Comparison of ENCODE assay signal across 31 cellular contexts in genomic region chr17:66644311-66644710, GRCh38.
A peak's percentile ranks its signal among the peaks of the same experiment; 100 is the strongest.
DNase-seq lines count a peak whose midpoint lies in the region; ATAC-seq and TF ChIP-seq lines count a peak whose summit lies in the region.
"Had no signal": no experiment of that assay in that cellular context is flagged by ENCODE, and none has a peak within 500 bp of the region (broad histone marks: within the 10 kb centered on the region; RNA-seq: fewer than 3 reads in every experiment).

No MANE protein-coding gene starts in this region.

- no peak for ATAC-seq in GM19395 (IDR thresholded peaks at IDR 0.05; ENCODE audit: unreplicated experiment)
- no peak for ATAC-seq in HG03520 (IDR thresholded peaks at IDR 0.05; ENCODE audit: unreplicated experiment)
- ATAC-seq: activated CD4-positive, alpha-beta T cell treated with anti-CD3 and anti-CD28 coated beads for 36 hours; foreskin keratinocyte; mucosa of descending colon; T-helper 17 cell had no signal

- peak overlapping the region in 1 of 2 donors; percentile 29 for H3K27ac ChIP-seq in coronary artery
- H3K27ac ChIP-seq: adrenal gland, foreskin keratinocyte, neural progenitor cell, SK-N-MC had no signal

- peaks cover 18% of the 10 kb centered on the region for H3K4me1 Mint-ChIP-seq in osteocyte (ENCODE audit: unreplicated experiment)

- TF ChIP-seq CTCF in fibroblast of the aortic adventitia (IDR thresholded peaks at IDR 0.05; ENCODE audit: insufficient read depth, low read length) (no peak), osteocyte (IDR thresholded peaks at IDR 0.05) (no peak), coronary artery (IDR thresholded peaks at IDR 0.05) (no peak)

- H3K9me3 Mint-ChIP-seq in osteocyte (ENCODE audit: unreplicated experiment) = no peaks in the 10 kb centered on the region
- H3K9me3 Mint-ChIP-seq: CD4-positive, alpha-beta T cell; central memory CD8-positive, alpha-beta T cell; neural progenitor cell had no signal

- DNase-seq in astrocyte of the hippocampus (ENCODE audit: low read depth, low spot score) (peak; percentile 62), fibroblast of the aortic adventitia (ENCODE audit: low read depth) (peak; percentile 9), osteocyte (ENCODE audit: extremely low spot score, unreplicated experiment) (no peak), coronary artery (ENCODE audit: low spot score) (no peak), NCI-H524 treated with DMSO at 0.1 percent for 48 hours (lab: John Stamatoyannopoulos, UW) (no peak)
- DNase-seq: activated CD4-positive, alpha-beta T cell treated with anti-CD3 and anti-CD28 coated beads for 36 hours; activated CD8-positive, alpha-beta memory T cell treated with anti-CD3 and anti-CD28 coated beads for 24 hours; activated naive CD4-positive, alpha-beta T cell; activated T-cell treated with anti-CD3 and anti-CD28 coated beads, Interleukin-2, amount 50 U/mL, for 1 hour; adrenal gland; CD4-positive, alpha-beta T cell; DMS153; effector CD8-positive, alpha-beta T cell; erythroblast; foreskin keratinocyte; HCEC 1CT; hippocampal formation; mucosa of descending colon; NCI-H1092; NCI-H187; NCI-H2171 treated with DMSO at 0.1 percent for 48 hours; NCI-H526; stimulated activated CD4-positive, alpha-beta T cell treated with anti-CD3 and anti-CD28 coated beads, Interleukin-4, amount 100 ng/mL, for 4 hours; stimulated activated naive CD4-positive, alpha-beta T cell; T-helper 17 cell had no signal

- no peaks in the 10 kb centered on the region for H3K27me3 Mint-ChIP-seq in osteocyte (ENCODE audit: unreplicated experiment)
- H3K27me3 Mint-ChIP-seq: activated CD4-positive, alpha-beta T cell treated with anti-CD3 and anti-CD28 coated beads for 36 hours; CD4-positive, alpha-beta T cell; central memory CD8-positive, alpha-beta T cell; T-helper 17 cell had no signal

- H3K4me3 ChIP-seq in fibroblast of the aortic adventitia (ENCODE audit: low read depth, low read length) = no peak overlapping the region
- H3K4me3 ChIP-seq in coronary artery = no peak overlapping the region
- H3K4me3 ChIP-seq: adrenal gland, mucosa of descending colon, neural progenitor cell, SK-N-MC, thoracic aorta had no signal

- H3K36me3 Mint-ChIP-seq in osteocyte (ENCODE audit: unreplicated experiment) = peaks cover 23% of the 10 kb centered on the region

- no peak overlapping the region for H3K4me3 Mint-ChIP-seq in osteocyte (ENCODE audit: unreplicated experiment)
- H3K4me3 Mint-ChIP-seq: activated CD4-positive, alpha-beta T cell treated with anti-CD3 and anti-CD28 coated beads for 36 hours; CD4-positive, alpha-beta T cell; central memory CD8-positive, alpha-beta T cell; neural progenitor cell; T-helper 17 cell had no signal

- peak overlapping the region; percentile 60 for H3K27ac Mint-ChIP-seq in osteocyte (ENCODE audit: unreplicated experiment)
- H3K27ac Mint-ChIP-seq: activated CD4-positive, alpha-beta T cell treated with anti-CD3 and anti-CD28 coated beads for 36 hours; CD4-positive, alpha-beta T cell; T-helper 17 cell had no signal

Comparison
In these comparisons a context has a peak if more than half of its experiments do, and no peak if none do; other contexts are left out.
1. DNase-seq: peak in astrocyte of the hippocampus (single experiment) and fibroblast of the aortic adventitia (single experiment); none in osteocyte (single experiment), coronary artery (single experiment) and NCI-H524 treated with DMSO at 0.1 percent for 48 hours (single experiment).